ENCODE assay signal across 8 cellular contexts in genomic region chr18:76467371-76468190, GRCh38. TPM values are rescaled to one million over a fixed set of nuclear protein-coding genes. Genes with fewer than 3 reads are reported as not detected.
DNase-seq lines count a peak whose midpoint lies in the region; ATAC-seq and TF ChIP-seq lines count a peak whose summit lies in the region.
"Had no signal": no experiment of that assay in that cellular context is flagged by ENCODE, and none has a peak within 500 bp of the region (broad histone marks: within the 10 kb centered on the region; RNA-seq: fewer than 3 reads in every experiment).

No MANE protein-coding gene starts in this region.

- CTCF ChIA-PET in OCI-LY7 (lab: Charles Lee; ENCODE audit: unreplicated experiment), result no interaction called here

- H3K36me3 ChIP-seq in OCI-LY7 (ENCODE audit: insufficient read depth, low read length), result peaks cover 12% of the 10 kb centered on the region
- peaks cover 0 to 3% of the 10 kb centered on the region in 2 donors for H3K36me3 ChIP-seq in gastroesophageal sphincter
- H3K36me3 ChIP-seq in skeletal muscle satellite cell (ENCODE audit: insufficient read depth, low read length), result no peaks in the 10 kb centered on the region
- peaks cover 0 to 6% (median 0%) of the 10 kb centered on the region in 4 donors for H3K36me3 ChIP-seq in stomach

- H3K9me2 ChIP-seq in OCI-LY7 (ENCODE audit: insufficient read depth, low read length), result no peaks in the 10 kb centered on the region

- DNase-seq in OCI-LY7 (ENCODE audit: low spot score) (no peak), DMS79 (lab: John Stamatoyannopoulos, UW) (no peak), stomach (no peak)
- DNase-seq: NCI-H510A treated with DMSO at 0.1 percent for 48 hours had no signal

- TF ChIP-seq POLR2A in gastroesophageal sphincter (IDR thresholded peaks at IDR 0.05) (no peak), stomach (IDR thresholded peaks at IDR 0.05) (no peak)

- peaks cover 10% of the 10 kb centered on the region for H3K4me1 ChIP-seq in OCI-LY7 (ENCODE audit: insufficient read depth, low read length, poor library complexity, severe bottlenecking)
- H3K4me1 ChIP-seq in gastroesophageal sphincter, result peaks cover 0 to 62% (median 3%) of the 10 kb centered on the region in 3 donors
- H3K4me1 ChIP-seq in skeletal muscle satellite cell (ENCODE audit: control insufficient read depth, insufficient read depth, low read length), result peaks cover 16% of the 10 kb centered on the region
- H3K4me1 ChIP-seq in stomach, result peaks cover 3 to 60% (median 21%) of the 10 kb centered on the region in 4 donors

- no peak overlapping the region for H3K9ac ChIP-seq in skeletal muscle satellite cell (ENCODE audit: low read depth, low read length)

- H3K27ac ChIP-seq in OCI-LY7 (ENCODE audit: low read depth, low read length, poor library complexity, severe bottlenecking), result no peak overlapping the region
- H3K27ac ChIP-seq in gastroesophageal sphincter, result no peak overlapping the region
- H3K27ac ChIP-seq in stomach, result peak overlapping the region in 2 of 5 donors; percentile 49 to 56

- no peak overlapping the region for H2AFZ ChIP-seq in OCI-LY7 (ENCODE audit: low read length)

- no peaks in the 10 kb centered on the region for H3K27me3 ChIP-seq in gastroesophageal sphincter
- no peaks in the 10 kb centered on the region for H3K27me3 ChIP-seq in skeletal muscle satellite cell (ENCODE audit: control insufficient read depth, insufficient read depth, low read length)
- H3K27me3 ChIP-seq in stomach, result no peaks in the 10 kb centered on the region

- POLR2A ChIA-PET in OCI-LY7 (lab: Charles Lee), result no interaction called here

- peaks cover 4% of the 10 kb centered on the region; the same call in 1 of the 2 replicates for H4K20me1 ChIP-seq in OCI-LY7 (ENCODE audit: insufficient read depth, low read length)

- H3K9me3 ChIP-seq in OCI-LY7 (ENCODE audit: low read length) (no peaks in the 10 kb centered on the region), gastroesophageal sphincter (no peaks in the 10 kb centered on the region), skeletal muscle satellite cell (replicated peaks; ENCODE audit: low read length) (no peaks in the 10 kb centered on the region), stomach (no peaks in the 10 kb centered on the region)

- H3K79me2 ChIP-seq in OCI-LY7 (ENCODE audit: insufficient read depth, low read depth, low read length), result peaks cover 62% of the 10 kb centered on the region

- intact Hi-C loops in OCI-LY7 (cut with micrococcal nuclease; ENCODE audit: unreplicated experiment), result no loop called here
- intact Hi-C loops in stomach (cut with DNase I; ENCODE audit: low total_unique reads), result no loop called here

- ATAC-seq in GM18861 (IDR thresholded peaks at IDR 0.05; ENCODE audit: unreplicated experiment), result peak; percentile 53
- peak; percentile 48 for ATAC-seq in gastroesophageal sphincter
- ATAC-seq in GM19351 (IDR thresholded peaks at IDR 0.05; ENCODE audit: unreplicated experiment), result no peak

- no peak for TF ChIP-seq EP300 in gastroesophageal sphincter (IDR thresholded peaks at IDR 0.05)
- no peak for TF ChIP-seq EP300 in stomach (IDR thresholded peaks at IDR 0.05)

- no TSS peak for BruUV-seq in OCI-LY7 (replicated peaks; lab: Mats Ljungman, UMichigan)

- WGBS in gastroesophageal sphincter (ENCODE audit: low coverage in 1 of 2), 2 donors, result 21 to 53% methylated on average over 3 to 6 of the region's 19 CpGs
- 60 to 77% (median 68%) methylated on average over 18 to 19 of the region's 19 CpGs for WGBS in stomach, 5 donors

- H3K4me2 ChIP-seq in OCI-LY7 (ENCODE audit: low read length) (peak overlapping the region; percentile 6; the same call in 1 of the 2 replicates), skeletal muscle satellite cell (ENCODE audit: low read length) (peak overlapping the region; percentile 28)

- TF ChIP-seq CTCF in OCI-LY7 (conservative IDR thresholded peaks at IDR 0.05; ENCODE audit: low read length) (no peak), gastroesophageal sphincter (IDR thresholded peaks at IDR 0.05) (no peak), stomach (IDR thresholded peaks at IDR 0.05) (no peak)

- H3K4me3 ChIP-seq in OCI-LY7 (ENCODE audit: low read depth, low read length, poor library complexity, severe bottlenecking) (no peak overlapping the region), gastroesophageal sphincter (peak overlapping the region in 1 of 2 donors; percentile 9), skeletal muscle satellite cell (ENCODE audit: low read length) (no peak overlapping the region), stomach (peak overlapping the region in 2 of 4 donors; percentile 13 to 15)

RNA-seq across cellular contexts. Expression of gene ZNF516, which starts 27.5 kb away (rescaled TPM):
- 14.3 and 16.2 TPM in 2 replicates for total RNA-seq in OCI-LY7 (2014; rRNA removed; shearing (Covaris generic))
- 32.3 and 38.2 TPM in 2 replicates for total RNA-seq in OCI-LY7 (2022)
- 10 to 100 TPM; 17.8 to 43.8 (median 29.9) TPM for total RNA-seq in gastroesophageal sphincter
- total RNA-seq in skeletal muscle satellite cell (2012; rRNA removed), result 19.5 and 21.2 TPM in 2 replicates
- total RNA-seq in stomach, result 10 to 100 TPM; 12.8 to 25.9 (median 17.0) TPM
- polyA plus RNA-seq in stomach, result 1 to 10 TPM; 2.3 to 6.9 (median 3.2) TPM
